Comparison of ENCODE assay signal across 1 cellular context in genomic region chr1:26913754-26914619, GRCh38.
TF ChIP-seq lines count a peak whose summit lies in the region.

TSS of gene NR0B2 (minus strand) at chr1:26913975. CDS start at chr1:26913940, 35 bp downstream.

TF ChIP-seq in K562, 482 proteins besides CTCF, POLR2A, EP300 and RAD21 (continued from another document and continues in another):
- TF ChIP-seq ERF (CRISPR knock-in tag; IDR thresholded peaks at IDR 0.05): 0 out of 2 replicates have a peak, but pooled peaks have one; percentile 18
- no peak for TF ChIP-seq ZSCAN29 (IDR thresholded peaks at IDR 0.05)
- no peak for TF ChIP-seq NR0B1 (IDR thresholded peaks at IDR 0.05; ENCODE audit: partially characterized antibody)
- peak; percentile 77; the same call in 1 of the 2 replicates for TF ChIP-seq MTA3 (IDR thresholded peaks at IDR 0.05; ENCODE audit: borderline replicate concordance)
- peak; percentile 63; the same call in 1 of the 2 replicates for TF ChIP-seq NFIC (IDR thresholded peaks at IDR 0.05)
- peak; percentile 59 for TF ChIP-seq WHSC1 (IDR thresholded peaks at IDR 0.05; ENCODE audit: low read length)
- TF ChIP-seq ZFX (CRISPR knock-in tag; IDR thresholded peaks at IDR 0.05): peak; percentile 97
- TF ChIP-seq, protein P1, sequence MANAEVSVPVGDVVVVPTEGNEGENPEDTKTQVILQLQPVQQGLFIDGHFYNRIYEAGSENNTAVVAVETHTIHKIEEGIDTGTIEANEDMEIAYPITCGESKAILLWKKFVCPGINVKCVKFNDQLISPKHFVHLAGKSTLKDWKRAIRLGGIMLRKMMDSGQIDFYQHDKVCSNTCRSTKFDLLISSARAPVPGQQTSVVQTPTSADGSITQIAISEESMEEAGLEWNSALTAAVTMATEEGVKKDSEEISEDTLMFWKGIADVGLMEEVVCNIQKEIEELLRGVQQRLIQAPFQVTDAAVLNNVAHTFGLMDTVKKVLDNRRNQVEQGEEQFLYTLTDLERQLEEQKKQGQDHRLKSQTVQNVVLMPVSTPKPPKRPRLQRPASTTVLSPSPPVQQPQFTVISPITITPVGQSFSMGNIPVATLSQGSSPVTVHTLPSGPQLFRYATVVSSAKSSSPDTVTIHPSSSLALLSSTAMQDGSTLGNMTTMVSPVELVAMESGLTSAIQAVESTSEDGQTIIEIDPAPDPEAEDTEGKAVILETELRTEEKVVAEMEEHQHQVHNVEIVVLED (CRISPR knock-in tag; IDR thresholded peaks at IDR 0.05): peak; percentile 26; the same call in 1 of the 2 replicates
- TF ChIP-seq, protein P2, sequence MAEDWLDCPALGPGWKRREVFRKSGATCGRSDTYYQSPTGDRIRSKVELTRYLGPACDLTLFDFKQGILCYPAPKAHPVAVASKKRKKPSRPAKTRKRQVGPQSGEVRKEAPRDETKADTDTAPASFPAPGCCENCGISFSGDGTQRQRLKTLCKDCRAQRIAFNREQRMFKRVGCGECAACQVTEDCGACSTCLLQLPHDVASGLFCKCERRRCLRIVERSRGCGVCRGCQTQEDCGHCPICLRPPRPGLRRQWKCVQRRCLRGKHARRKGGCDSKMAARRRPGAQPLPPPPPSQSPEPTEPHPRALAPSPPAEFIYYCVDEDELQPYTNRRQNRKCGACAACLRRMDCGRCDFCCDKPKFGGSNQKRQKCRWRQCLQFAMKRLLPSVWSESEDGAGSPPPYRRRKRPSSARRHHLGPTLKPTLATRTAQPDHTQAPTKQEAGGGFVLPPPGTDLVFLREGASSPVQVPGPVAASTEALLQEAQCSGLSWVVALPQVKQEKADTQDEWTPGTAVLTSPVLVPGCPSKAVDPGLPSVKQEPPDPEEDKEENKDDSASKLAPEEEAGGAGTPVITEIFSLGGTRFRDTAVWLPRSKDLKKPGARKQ (CRISPR knock-in tag; IDR thresholded peaks at IDR 0.05): no peak
- peak; percentile 57; the same call in 1 of the 2 replicates for TF ChIP-seq CTBP1 (IDR thresholded peaks at IDR 0.05; ENCODE audit: borderline replicate concordance)
- TF ChIP-seq, protein P3, sequence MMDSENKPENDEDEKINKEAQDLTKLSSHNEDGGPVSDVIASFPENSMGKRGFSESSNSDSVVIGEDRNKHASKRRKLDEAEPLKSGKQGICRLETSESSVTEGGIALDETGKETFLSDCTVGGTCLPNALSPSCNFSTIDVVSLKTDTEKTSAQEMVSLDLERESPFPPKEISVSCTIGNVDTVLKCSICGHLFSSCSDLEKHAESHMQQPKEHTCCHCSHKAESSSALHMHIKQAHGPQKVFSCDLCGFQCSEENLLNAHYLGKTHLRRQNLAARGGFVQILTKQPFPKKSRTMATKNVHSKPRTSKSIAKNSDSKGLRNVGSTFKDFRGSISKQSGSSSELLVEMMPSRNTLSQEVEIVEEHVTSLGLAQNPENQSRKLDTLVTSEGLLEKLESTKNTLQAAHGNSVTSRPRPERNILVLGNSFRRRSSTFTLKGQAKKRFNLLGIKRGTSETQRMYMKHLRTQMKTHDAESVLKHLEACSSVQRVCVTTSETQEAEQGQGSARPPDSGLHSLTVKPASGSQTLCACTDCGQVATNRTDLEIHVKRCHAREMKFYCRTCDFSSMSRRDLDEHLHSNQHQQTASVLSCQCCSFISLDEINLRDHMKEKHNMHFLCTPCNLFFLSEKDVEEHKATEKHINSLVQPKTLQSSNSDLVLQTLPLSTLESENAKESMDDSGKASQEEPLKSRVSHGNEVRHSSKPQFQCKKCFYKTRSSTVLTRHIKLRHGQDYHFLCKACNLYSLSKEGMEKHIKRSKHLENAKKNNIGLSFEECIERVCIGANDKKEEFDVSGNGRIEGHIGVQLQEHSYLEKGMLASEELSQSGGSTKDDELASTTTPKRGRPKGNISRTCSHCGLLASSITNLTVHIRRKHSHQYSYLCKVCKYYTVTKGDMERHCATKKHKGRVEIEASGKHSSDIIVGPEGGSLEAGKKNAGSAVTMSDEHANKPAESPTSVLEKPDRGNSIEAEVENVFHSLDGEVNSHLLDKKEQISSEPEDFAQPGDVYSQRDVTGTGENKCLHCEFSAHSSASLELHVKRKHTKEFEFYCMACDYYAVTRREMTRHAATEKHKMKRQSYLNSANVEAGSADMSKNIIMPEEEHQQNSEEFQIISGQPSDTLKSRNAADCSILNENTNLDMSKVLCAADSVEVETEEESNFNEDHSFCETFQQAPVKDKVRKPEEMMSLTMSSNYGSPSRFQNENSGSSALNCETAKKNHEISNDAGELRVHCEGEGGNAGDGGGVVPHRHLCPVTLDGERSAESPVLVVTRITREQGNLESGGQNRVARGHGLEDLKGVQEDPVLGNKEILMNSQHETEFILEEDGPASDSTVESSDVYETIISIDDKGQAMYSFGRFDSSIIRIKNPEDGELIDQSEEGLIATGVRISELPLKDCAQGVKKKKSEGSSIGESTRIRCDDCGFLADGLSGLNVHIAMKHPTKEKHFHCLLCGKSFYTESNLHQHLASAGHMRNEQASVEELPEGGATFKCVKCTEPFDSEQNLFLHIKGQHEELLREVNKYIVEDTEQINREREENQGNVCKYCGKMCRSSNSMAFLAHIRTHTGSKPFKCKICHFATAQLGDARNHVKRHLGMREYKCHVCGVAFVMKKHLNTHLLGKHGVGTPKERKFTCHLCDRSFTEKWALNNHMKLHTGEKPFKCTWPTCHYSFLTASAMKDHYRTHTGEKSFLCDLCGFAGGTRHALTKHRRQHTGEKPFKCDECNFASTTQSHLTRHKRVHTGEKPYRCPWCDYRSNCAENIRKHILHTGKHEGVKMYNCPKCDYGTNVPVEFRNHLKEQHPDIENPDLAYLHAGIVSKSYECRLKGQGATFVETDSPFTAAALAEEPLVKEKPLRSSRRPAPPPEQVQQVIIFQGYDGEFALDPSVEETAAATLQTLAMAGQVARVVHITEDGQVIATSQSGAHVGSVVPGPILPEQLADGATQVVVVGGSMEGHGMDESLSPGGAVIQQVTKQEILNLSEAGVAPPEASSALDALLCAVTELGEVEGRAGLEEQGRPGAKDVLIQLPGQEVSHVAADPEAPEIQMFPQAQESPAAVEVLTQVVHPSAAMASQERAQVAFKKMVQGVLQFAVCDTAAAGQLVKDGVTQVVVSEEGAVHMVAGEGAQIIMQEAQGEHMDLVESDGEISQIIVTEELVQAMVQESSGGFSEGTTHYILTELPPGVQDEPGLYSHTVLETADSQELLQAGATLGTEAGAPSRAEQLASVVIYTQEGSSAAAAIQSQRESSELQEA (IDR thresholded peaks at IDR 0.05; ENCODE audit: low read depth): no peak
- TF ChIP-seq, protein P4, sequence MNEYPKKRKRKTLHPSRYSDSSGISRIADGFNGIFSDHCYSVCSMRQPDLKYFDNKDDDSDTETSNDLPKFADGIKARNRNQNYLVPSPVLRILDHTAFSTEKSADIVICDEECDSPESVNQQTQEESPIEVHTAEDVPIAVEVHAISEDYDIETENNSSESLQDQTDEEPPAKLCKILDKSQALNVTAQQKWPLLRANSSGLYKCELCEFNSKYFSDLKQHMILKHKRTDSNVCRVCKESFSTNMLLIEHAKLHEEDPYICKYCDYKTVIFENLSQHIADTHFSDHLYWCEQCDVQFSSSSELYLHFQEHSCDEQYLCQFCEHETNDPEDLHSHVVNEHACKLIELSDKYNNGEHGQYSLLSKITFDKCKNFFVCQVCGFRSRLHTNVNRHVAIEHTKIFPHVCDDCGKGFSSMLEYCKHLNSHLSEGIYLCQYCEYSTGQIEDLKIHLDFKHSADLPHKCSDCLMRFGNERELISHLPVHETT (CRISPR knock-in tag; conservative IDR thresholded peaks at IDR 0.05 in 1 of 2, IDR thresholded peaks at IDR 0.05 in 1 of 2): peak in 1 of 2 experiments; percentile 77; a peak in 1 of 4 replicates
- TF ChIP-seq, protein P5, sequence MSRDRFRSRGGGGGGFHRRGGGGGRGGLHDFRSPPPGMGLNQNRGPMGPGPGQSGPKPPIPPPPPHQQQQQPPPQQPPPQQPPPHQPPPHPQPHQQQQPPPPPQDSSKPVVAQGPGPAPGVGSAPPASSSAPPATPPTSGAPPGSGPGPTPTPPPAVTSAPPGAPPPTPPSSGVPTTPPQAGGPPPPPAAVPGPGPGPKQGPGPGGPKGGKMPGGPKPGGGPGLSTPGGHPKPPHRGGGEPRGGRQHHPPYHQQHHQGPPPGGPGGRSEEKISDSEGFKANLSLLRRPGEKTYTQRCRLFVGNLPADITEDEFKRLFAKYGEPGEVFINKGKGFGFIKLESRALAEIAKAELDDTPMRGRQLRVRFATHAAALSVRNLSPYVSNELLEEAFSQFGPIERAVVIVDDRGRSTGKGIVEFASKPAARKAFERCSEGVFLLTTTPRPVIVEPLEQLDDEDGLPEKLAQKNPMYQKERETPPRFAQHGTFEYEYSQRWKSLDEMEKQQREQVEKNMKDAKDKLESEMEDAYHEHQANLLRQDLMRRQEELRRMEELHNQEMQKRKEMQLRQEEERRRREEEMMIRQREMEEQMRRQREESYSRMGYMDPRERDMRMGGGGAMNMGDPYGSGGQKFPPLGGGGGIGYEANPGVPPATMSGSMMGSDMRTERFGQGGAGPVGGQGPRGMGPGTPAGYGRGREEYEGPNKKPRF (IDR thresholded peaks at IDR 0.05; ENCODE audit: low read depth, low read length): no peak
- peak; percentile 27; the same call in 1 of the 2 replicates for TF ChIP-seq HSF4 (CRISPR knock-in tag; IDR thresholded peaks at IDR 0.05; ENCODE audit: borderline replicate concordance)
- TF ChIP-seq PYGO2 (tag; IDR thresholded peaks at IDR 0.05): peak; percentile 66; the same call in 1 of the 2 replicates
- TF ChIP-seq POLR3A (IDR thresholded peaks at IDR 0.05; ENCODE audit: borderline replicate concordance, extremely low read depth, insufficient read depth, insufficient read length): no peak
- TF ChIP-seq NCOA6 (IDR thresholded peaks at IDR 0.05): no peak
- TF ChIP-seq ATF1 (CRISPR knock-in tag; IDR thresholded peaks at IDR 0.05): no peak
- peak; percentile 48; the same call in 1 of the 2 replicates for TF ChIP-seq ATF1 (tag; IDR thresholded peaks at IDR 0.05)
- TF ChIP-seq, protein P6, sequence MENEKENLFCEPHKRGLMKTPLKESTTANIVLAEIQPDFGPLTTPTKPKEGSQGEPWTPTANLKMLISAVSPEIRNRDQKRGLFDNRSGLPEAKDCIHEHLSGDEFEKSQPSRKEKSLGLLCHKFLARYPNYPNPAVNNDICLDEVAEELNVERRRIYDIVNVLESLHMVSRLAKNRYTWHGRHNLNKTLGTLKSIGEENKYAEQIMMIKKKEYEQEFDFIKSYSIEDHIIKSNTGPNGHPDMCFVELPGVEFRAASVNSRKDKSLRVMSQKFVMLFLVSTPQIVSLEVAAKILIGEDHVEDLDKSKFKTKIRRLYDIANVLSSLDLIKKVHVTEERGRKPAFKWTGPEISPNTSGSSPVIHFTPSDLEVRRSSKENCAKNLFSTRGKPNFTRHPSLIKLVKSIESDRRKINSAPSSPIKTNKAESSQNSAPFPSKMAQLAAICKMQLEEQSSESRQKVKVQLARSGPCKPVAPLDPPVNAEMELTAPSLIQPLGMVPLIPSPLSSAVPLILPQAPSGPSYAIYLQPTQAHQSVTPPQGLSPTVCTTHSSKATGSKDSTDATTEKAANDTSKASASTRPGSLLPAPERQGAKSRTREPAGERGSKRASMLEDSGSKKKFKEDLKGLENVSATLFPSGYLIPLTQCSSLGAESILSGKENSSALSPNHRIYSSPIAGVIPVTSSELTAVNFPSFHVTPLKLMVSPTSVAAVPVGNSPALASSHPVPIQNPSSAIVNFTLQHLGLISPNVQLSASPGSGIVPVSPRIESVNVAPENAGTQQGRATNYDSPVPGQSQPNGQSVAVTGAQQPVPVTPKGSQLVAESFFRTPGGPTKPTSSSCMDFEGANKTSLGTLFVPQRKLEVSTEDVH (IDR thresholded peaks at IDR 0.05; ENCODE audit: low read depth, partially characterized antibody): no peak
- no peak for TF ChIP-seq HDAC6 (IDR thresholded peaks at IDR 0.05; ENCODE audit: low read depth, low read length)
- TF ChIP-seq HNRNPLL (IDR thresholded peaks at IDR 0.05; ENCODE audit: low read depth, low read length, poor library complexity, severe bottlenecking): peak; percentile 17
- 0 out of 2 replicates have a peak, but pooled peaks have one; percentile 60 for TF ChIP-seq THAP12 (CRISPR knock-in tag; IDR thresholded peaks at IDR 0.05)
- peak; percentile 34; the same call in 1 of the 2 replicates for TF ChIP-seq PHF8 (IDR thresholded peaks at IDR 0.05; ENCODE audit: borderline replicate concordance, low read length)
- TF ChIP-seq CREM (IDR thresholded peaks at IDR 0.05; ENCODE audit: low read depth): peak; percentile 37; the same call in 1 of the 2 replicates
- no peak for TF ChIP-seq U2AF1 (optimal IDR thresholded peaks at IDR 0.05; ENCODE audit: low read depth, low read length)
- TF ChIP-seq BHLHE40 (IDR thresholded peaks at IDR 0.05; ENCODE audit: low read length): peak; percentile 5; the same call in 1 of the 2 replicates
- peak; percentile 70 for TF ChIP-seq ARID1B (IDR thresholded peaks at IDR 0.05)
- TF ChIP-seq MAFK (IDR thresholded peaks at IDR 0.05; ENCODE audit: low read length): no peak
- TF ChIP-seq TRIM28 (IDR thresholded peaks at IDR 0.05): no peak
- TF ChIP-seq MEF2D (tag; conservative IDR thresholded peaks at IDR 0.05; ENCODE audit: low read depth): peak; percentile 39; the same call in 1 of the 2 replicates
- TF ChIP-seq GTF2B (IDR thresholded peaks at IDR 0.05; ENCODE audit: extremely low read depth, insufficient read length): no peak
- TF ChIP-seq FOXJ2 (tag; IDR thresholded peaks at IDR 0.05): 0 out of 2 replicates have a peak, but pooled peaks have one; percentile 10
- no peak for TF ChIP-seq TOE1 (IDR thresholded peaks at IDR 0.05; ENCODE audit: borderline replicate concordance)
- TF ChIP-seq TOE1 (CRISPR knock-in tag; IDR thresholded peaks at IDR 0.05; ENCODE audit: borderline replicate concordance, low read depth): 0 out of 2 replicates have a peak, but pooled peaks have one; percentile 29
